9 cellular contexts compared by ENCODE assay signal in the genomic region with DNA sequence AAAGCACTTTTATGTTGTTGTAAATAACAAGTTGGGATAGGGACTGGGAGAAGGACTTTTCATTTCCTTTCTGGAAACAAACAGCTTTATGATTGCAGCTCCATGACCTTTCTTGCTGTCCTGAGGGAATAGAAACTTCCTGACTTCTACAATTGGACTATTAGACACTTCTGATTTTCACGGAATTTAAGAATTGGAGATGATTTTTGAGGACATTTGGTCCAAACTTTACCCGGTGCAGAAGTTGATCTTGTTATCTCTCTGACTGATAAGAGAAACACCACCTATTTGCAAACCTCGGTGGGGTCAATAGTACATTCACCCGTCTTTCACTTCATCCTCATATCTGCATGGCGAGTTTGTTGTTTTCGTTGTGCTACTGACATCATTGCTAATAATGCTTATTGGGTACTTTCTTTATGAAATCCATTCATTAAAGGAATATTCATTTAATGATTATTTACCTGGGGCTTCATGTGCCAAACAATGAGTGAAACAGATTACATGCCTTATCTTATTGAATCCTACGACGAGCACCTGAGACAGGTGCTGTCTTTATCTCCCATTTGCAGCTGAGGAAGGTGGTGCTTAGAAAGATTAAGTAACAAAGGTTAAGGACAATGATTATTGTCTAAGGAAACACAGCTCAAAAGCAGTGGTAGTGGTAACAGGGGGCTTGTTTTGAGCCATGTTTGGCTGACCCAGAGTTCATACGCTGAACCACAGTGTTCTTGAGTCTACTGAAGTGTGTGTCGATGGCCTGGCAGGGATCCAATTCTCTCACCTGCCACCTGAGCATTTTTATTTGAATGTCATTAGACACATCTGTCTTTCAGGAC.
A peak's percentile ranks its signal among the peaks of the same experiment; 100 is the strongest.
DNase-seq lines count a peak whose midpoint lies in the region; TF ChIP-seq lines count a peak whose summit lies in the region.
"Had no signal": no experiment of that assay in that cellular context is flagged by ENCODE, and none has a peak within 500 bp of the region (broad histone marks: within the 10 kb centered on the region; RNA-seq: fewer than 3 reads in every experiment).

No MANE protein-coding gene starts in this region.

- TF ChIP-seq POLR2A in esophagus muscularis mucosa (IDR thresholded peaks at IDR 0.05; ENCODE audit: low read depth), result no peak

- H3K4me1 ChIP-seq in esophagus muscularis mucosa, result peaks cover 10 to 34% (median 26%) of the 10 kb centered on the region in 4 donors

- no peaks in the 10 kb centered on the region for H3K9me3 Mint-ChIP-seq in progenitor cell of endocrine pancreas (ENCODE audit: low read depth)

- H3K27me3 ChIP-seq in esophagus muscularis mucosa, result no peaks in the 10 kb centered on the region
- H3K27me3 ChIP-seq: BLaER1 had no signal

- H3K36me3 ChIP-seq in esophagus muscularis mucosa, result no peaks in the 10 kb centered on the region
- H3K36me3 ChIP-seq: BLaER1 had no signal

- no peak for TF ChIP-seq EP300 in esophagus muscularis mucosa (IDR thresholded peaks at IDR 0.05)

- H3K36me3 Mint-ChIP-seq in progenitor cell of endocrine pancreas (ENCODE audit: insufficient read depth), result peaks cover 2% of the 10 kb centered on the region

- H3K4me1 Mint-ChIP-seq in progenitor cell of endocrine pancreas (ENCODE audit: low read depth), result peaks cover 22% of the 10 kb centered on the region

- no peak overlapping the region for H3K4me3 Mint-ChIP-seq in progenitor cell of endocrine pancreas (ENCODE audit: low read depth)

- WGBS in esophagus muscularis mucosa, result 64% methylated on average over 10 of the region's 10 CpGs

- no peak overlapping the region for H3K4me3 ChIP-seq in esophagus muscularis mucosa
- H3K4me3 ChIP-seq: BLaER1 had no signal

- no peaks in the 10 kb centered on the region for H3K9me3 ChIP-seq in esophagus muscularis mucosa
- H3K9me3 ChIP-seq: BLaER1 had no signal

- DNase-seq in DMS53 treated with DMSO at 0.1 percent for 48 hours (lab: John Stamatoyannopoulos, UW; ENCODE audit: unreplicated experiment) (peak; percentile 79), NCI-H345 (lab: John Stamatoyannopoulos, UW) (peak; percentile 87), esophagus muscularis mucosa (ENCODE audit: extremely low spot score) (no peak), progenitor cell of endocrine pancreas (ENCODE audit: low spot score, unreplicated experiment) (no peak), ACHN (no peak), iPS-NIHi11 (ENCODE audit: low spot score) (no peak)
- DNase-seq in activated CD4-positive, alpha-beta T cell treated with anti-CD3 and anti-CD28 coated beads for 48 hours, result no peak
- no peak for DNase-seq in activated effector memory CD4-positive, alpha-beta T cell treated with Interleukin-2 at 50 U/mL for 16 hours

- intact Hi-C loops in esophagus muscularis mucosa (cut with DNase I), result loop anchor here (5.0 kb wide), 2 partner anchors 194 to 469 kb away; no protein-coding TSS in a partner anchor

- peak overlapping the region; percentile 47 for H3K27ac Mint-ChIP-seq in progenitor cell of endocrine pancreas

- no peak for TF ChIP-seq CTCF in esophagus muscularis mucosa (IDR thresholded peaks at IDR 0.05)
- TF ChIP-seq CTCF in progenitor cell of endocrine pancreas (IDR thresholded peaks at IDR 0.05; ENCODE audit: unreplicated experiment), result no peak

- in situ Hi-C loops in ACHN (cut with HindIII; ENCODE audit: low pct_ligation_motif_present, low pct_unique_long_range_greater_than_20kb, low sequenced_read_pairs), result loop anchor here (25.0 kb wide), 1 partner anchor 459 kb away; a partner anchor contains a TSS

- H3K27me3 Mint-ChIP-seq in progenitor cell of endocrine pancreas, result no peaks in the 10 kb centered on the region

- H3K27ac ChIP-seq in esophagus muscularis mucosa (replicated peaks in 1 of 4), result peak overlapping the region; percentile 8 to 65 (median 45)
- H3K27ac ChIP-seq: BLaER1 had no signal

Comparison
In these comparisons a context has a peak if more than half of its experiments do, and no peak if none do; other contexts are left out.
1. DNase-seq: peak in DMS53 treated with DMSO at 0.1 percent for 48 hours (single experiment) and NCI-H345 (single experiment); none in esophagus muscularis mucosa (single experiment), progenitor cell of endocrine pancreas (single experiment), ACHN (single experiment), activated CD4-positive, alpha-beta T cell treated with anti-CD3 and anti-CD28 coated beads for 48 hours (single experiment), iPS-NIHi11 (single experiment) and activated effector memory CD4-positive, alpha-beta T cell treated with Interleukin-2 at 50 U/mL for 16 hours (single experiment).